Comparison of ENCODE assay signal across 11 cellular contexts in genomic region chr4:26206339-26206738, GRCh38.
DNase-seq lines count a peak whose midpoint lies in the region; ATAC-seq and TF ChIP-seq lines count a peak whose summit lies in the region.
"Had no signal": no experiment of that assay in that cellular context is flagged by ENCODE, and none has a peak within 500 bp of the region (broad histone marks: within the 10 kb centered on the region; RNA-seq: fewer than 3 reads in every experiment).

No MANE protein-coding gene starts in this region.

- ATAC-seq in left ventricle myocardium superior (peak; percentile 84), HG03439 (IDR thresholded peaks at IDR 0.05; ENCODE audit: unreplicated experiment) (no peak)
- ATAC-seq: activated T-cell treated with anti-CD3 and anti-CD28 coated beads, Interleukin-2, amount 50 U/mL, for 72 hours had no signal

- H3K27me3 Mint-ChIP-seq in HFFc6 (ENCODE audit: insufficient read depth): peaks cover 3% of the 10 kb centered on the region
- peaks cover 20% of the 10 kb centered on the region for H3K27me3 Mint-ChIP-seq in brain

- TF ChIP-seq CTCF in HFFc6 (IDR thresholded peaks at IDR 0.05) (no peak), brain (conservative IDR thresholded peaks at IDR 0.05) (no peak)

- DNase-seq in HFFc6 (peak; percentile 17), left ventricle myocardium superior (no peak), stromal cell of bone marrow (ENCODE audit: low read depth) (peak; percentile 99), retina (no peak), HPDE6-E6E7 (ENCODE audit: extremely low spot score) (no peak), OCI-M1 (lab: John Stamatoyannopoulos, UW) (no peak)
- DNase-seq: activated T-cell treated with anti-CD3 and anti-CD28 coated beads, Interleukin-2, amount 50 U/mL, for 72 hours; H7; T1000 had no signal

- H3K9me3 Mint-ChIP-seq in HFFc6 (no peaks in the 10 kb centered on the region), brain (no peaks in the 10 kb centered on the region)

- H3K4me3 Mint-ChIP-seq in HFFc6 (no peak overlapping the region), brain (no peak overlapping the region)
- H3K4me3 Mint-ChIP-seq: activated T-cell treated with anti-CD3 and anti-CD28 coated beads, Interleukin-2, amount 50 U/mL, for 72 hours had no signal

- H3K4me1 Mint-ChIP-seq in HFFc6 (ENCODE audit: low read depth) (peaks cover 21% of the 10 kb centered on the region), brain (peaks cover 22% of the 10 kb centered on the region)

- intact Hi-C loops in left ventricle myocardium superior (cut with micrococcal nuclease): no loop called here

- H3K36me3 Mint-ChIP-seq in HFFc6 (ENCODE audit: low read depth) (no peaks in the 10 kb centered on the region), brain (no peaks in the 10 kb centered on the region)

- H3K27ac Mint-ChIP-seq in HFFc6 (no peak overlapping the region), brain (peak overlapping the region in 4 of 5 experiments; percentile 43 to 91 (median 58))
- H3K27ac Mint-ChIP-seq: activated T-cell treated with anti-CD3 and anti-CD28 coated beads, Interleukin-2, amount 50 U/mL, for 72 hours had no signal

Comparison
In these comparisons a context has a peak if more than half of its experiments do, and no peak if none do; other contexts are left out.
1. DNase-seq: peak in HFFc6 (single experiment) and stromal cell of bone marrow (single experiment); none in left ventricle myocardium superior (single experiment), retina (single experiment), HPDE6-E6E7 (single experiment) and OCI-M1 (single experiment).